In the genomic region with DNA sequence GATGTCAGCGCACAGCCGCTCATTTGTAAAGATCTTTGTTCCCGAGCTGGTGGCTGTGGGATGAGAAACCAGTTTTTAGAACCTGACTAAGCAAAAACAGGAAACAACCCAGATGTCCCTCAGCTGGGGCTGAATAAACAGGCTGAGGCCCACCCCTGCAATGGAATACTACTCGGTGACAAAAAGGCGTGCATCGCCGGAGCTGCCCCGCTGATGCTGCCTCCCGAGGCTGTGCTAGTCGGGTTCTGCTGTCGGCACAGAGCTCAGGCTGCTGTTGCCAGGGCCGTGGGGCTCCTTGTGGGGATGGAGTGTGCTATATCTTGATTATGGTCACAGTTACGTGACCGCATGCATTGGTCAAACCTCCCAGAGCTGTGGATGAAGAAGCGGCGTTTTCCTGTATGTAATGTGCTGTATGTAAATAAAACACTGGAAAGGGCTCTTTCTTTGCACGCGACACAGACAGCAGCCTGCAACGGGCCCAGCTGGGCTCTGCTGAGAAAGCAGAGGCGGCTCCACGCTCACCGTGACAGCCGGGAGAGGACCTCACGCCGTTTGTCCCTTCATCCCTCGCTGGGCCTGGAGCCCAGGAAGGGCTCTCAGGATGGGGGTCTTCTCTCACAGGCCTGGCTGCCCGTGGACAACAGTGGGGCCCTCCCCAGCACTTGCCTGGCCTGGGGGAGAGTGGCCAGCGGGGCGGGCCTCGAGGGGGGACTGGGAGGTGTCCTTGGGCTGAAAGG, we compare ENCODE assay signal across 8 cellular contexts.
DNase-seq lines count a peak whose midpoint lies in the region; ATAC-seq lines count a peak whose summit lies in the region.

No MANE protein-coding gene starts in this region.

- no peak for ATAC-seq in HG02840 (IDR thresholded peaks at IDR 0.05; ENCODE audit: low FRiP score, unreplicated experiment)
- ATAC-seq in GM19023 (IDR thresholded peaks at IDR 0.05; ENCODE audit: unreplicated experiment): no peak

- no peaks in the 10 kb centered on the region for H3K9me3 ChIP-seq in SK-N-MC (ENCODE audit: low read depth, low read length)

- H3K27ac ChIP-seq in SK-N-MC: peak overlapping the region; percentile 54; the same call in 1 of the 2 replicates

- peak overlapping the region; percentile 61 for H3K9ac ChIP-seq in SK-N-MC (ENCODE audit: insufficient read length)

- no peaks in the 10 kb centered on the region for H3K36me3 ChIP-seq in SK-N-MC (ENCODE audit: insufficient read depth, low read length)

- H3K4me3 ChIP-seq in SK-N-MC: no peak overlapping the region

- DNase-seq in EL: peak; percentile 32
- no peak for DNase-seq in SK-N-MC (ENCODE audit: low read depth, low spot score)
- DNase-seq in head of caudate nucleus: peak in 26 of 42 donors; percentile 17 to 68 (median 40)
- DNase-seq in pons (ENCODE audit: low spot score): peak; percentile 57
- DNase-seq in LoVo (ENCODE audit: low spot score): no peak
- DNase-seq in Kasumi-1 (lab: John Stamatoyannopoulos, UW): no peak

- intact Hi-C loops in head of caudate nucleus (cut with DNase I): no loop called here

Comparison
In these comparisons a context has a peak if more than half of its experiments do, and no peak if none do; other contexts are left out.
1. DNase-seq: peak in EL (single experiment), head of caudate nucleus (26 of 42) and pons (single experiment); none in SK-N-MC (single experiment), LoVo (single experiment) and Kasumi-1 (0 of 2).